8 cellular contexts compared by ENCODE assay signal in genomic region chrX:49269010-49269767, GRCh38.
DNase-seq lines count a peak whose midpoint lies in the region; ATAC-seq and FAIRE-seq lines count a peak whose summit lies in the region.

No MANE protein-coding gene starts in this region.

- ATAC-seq in GM19324 (IDR thresholded peaks at IDR 0.05; ENCODE audit: low FRiP score, unreplicated experiment), result peak; percentile 87
- peak; percentile 91 for ATAC-seq in HG03460 (IDR thresholded peaks at IDR 0.05; ENCODE audit: unreplicated experiment)

- peaks cover 22% of the 10 kb centered on the region for H4K20me1 ChIP-seq in BLaER1

- peak overlapping the region; percentile 86 for H3K9ac ChIP-seq in BLaER1

- peaks cover 54% of the 10 kb centered on the region for H3K27me3 ChIP-seq in BLaER1

- DNase-seq in NCI-H524 treated with DMSO at 0.1 percent for 48 hours (lab: John Stamatoyannopoulos, UW) (peak; percentile 96), kidney tubule cell (ENCODE audit: low spot score) (peak; percentile 98)
- DNase-seq in activated CD4-positive, alpha-beta T cell treated with anti-CD3 and anti-CD28 coated beads for 48 hours, result peak; percentile 96
- peak; percentile 77 to 87 for DNase-seq in stimulated activated CD4-positive, alpha-beta T cell treated with anti-CD3 and anti-CD28 coated beads, Interleukin-1b, Interleukin-23, amount 100 ng/mL, for 1 hour (ENCODE audit: low read depth in 2 of 2)

- peak; percentile 89 for FAIRE-seq in colon (lab: Jason Lieb, UNC)

- peak overlapping the region; percentile 76 for H3K4me2 ChIP-seq in BLaER1

- peaks cover 16% of the 10 kb centered on the region; the same call in 1 of the 2 replicates for H3K9me3 ChIP-seq in BLaER1

- peak overlapping the region; percentile 76 for H3K4me3 ChIP-seq in BLaER1

- H3K27ac ChIP-seq in BLaER1, result peak overlapping the region; percentile 93

- H3K4me1 ChIP-seq in BLaER1, result peaks cover 31% of the 10 kb centered on the region

- H3K36me3 ChIP-seq in BLaER1, result no peaks in the 10 kb centered on the region

Comparison
In these comparisons a context has a peak if more than half of its experiments do, and no peak if none do; other contexts are left out.
1. Peak in every context shown above with its lines: DNase-seq, ATAC-seq, H3K4me3 ChIP-seq and H3K27ac ChIP-seq.